Comparison of ENCODE assay signal across 12 cellular contexts in genomic region chrY:4991743-4992400, GRCh38. TPM values are rescaled to one million over a fixed set of nuclear protein-coding genes. Genes with fewer than 3 reads are reported as not detected.
DNase-seq lines count a peak whose midpoint lies in the region; ATAC-seq, FAIRE-seq and TF ChIP-seq lines count a peak whose summit lies in the region.
"Not testable (repeated sequence)": the region's sequence is repeated elsewhere in the genome, so short reads cannot be mapped to it uniquely, and the experiment has no call there.
"Had no signal": no experiment of that assay in that cellular context is flagged by ENCODE, and none has a peak within 500 bp of the region (broad histone marks: within the 10 kb centered on the region; RNA-seq: fewer than 3 reads in every experiment).

No MANE protein-coding gene starts in this region.

- not testable (repeated sequence) for H3K27me3 Mint-ChIP-seq in effector memory CD8-positive, alpha-beta T cell

- WGBS in pancreas, 2 donors, result 5% methylated on average over 4 of the region's 8 CpGs; no CpG with 5 or more reads in 1 of the 2 donors

- not testable (repeated sequence) for H3K4me1 ChIP-seq in RWPE2 (ENCODE audit: insufficient read depth, poor library complexity, severe bottlenecking); pancreas

- not testable (repeated sequence) for H3K27ac Mint-ChIP-seq in effector memory CD8-positive, alpha-beta T cell

- H3K9me3 ChIP-seq in RWPE2 (ENCODE audit: severe bottlenecking); pancreas: not testable (repeated sequence)

- ATAC-seq in GM18499 (IDR thresholded peaks at IDR 0.05; ENCODE audit: insufficient read depth, unreplicated experiment) (peak; percentile 98), GM19328 (IDR thresholded peaks at IDR 0.05; ENCODE audit: unreplicated experiment) (peak; percentile 83), GM21619 (IDR thresholded peaks at IDR 0.05; ENCODE audit: unreplicated experiment) (peak; percentile 100), HG02938 (IDR thresholded peaks at IDR 0.05; ENCODE audit: unreplicated experiment) (peak; percentile 99), HG03378 (IDR thresholded peaks at IDR 0.05; ENCODE audit: unreplicated experiment) (peak; percentile 99), RWPE2 (ENCODE audit: low read depth) (peak; percentile 94), pancreas (peak in 3 of 4 donors; percentile 69 to 85 (median 74))
- peak; percentile 83 for ATAC-seq in effector memory CD8-positive, alpha-beta T cell (replicated peaks)

- not testable (repeated sequence) for FAIRE-seq in pancreas (lab: Jason Lieb, UNC)

- not testable (repeated sequence) for H3K36me3 ChIP-seq in RWPE2 (ENCODE audit: low read depth); pancreas

- H3K9me3 Mint-ChIP-seq in effector memory CD8-positive, alpha-beta T cell, result not testable (repeated sequence)

- not testable (repeated sequence) for H3K27ac ChIP-seq in RWPE2 (ENCODE audit: poor library complexity, severe bottlenecking); pancreas

- H3K4me3 Mint-ChIP-seq in effector memory CD8-positive, alpha-beta T cell, result not testable (repeated sequence)

- H3K27me3 ChIP-seq in RWPE2 (ENCODE audit: insufficient read depth, poor library complexity, severe bottlenecking); pancreas: not testable (repeated sequence)

- not testable (repeated sequence) for H3K36me3 Mint-ChIP-seq in effector memory CD8-positive, alpha-beta T cell (ENCODE audit: insufficient read depth)

- not testable (repeated sequence) for H3K4me1 Mint-ChIP-seq in effector memory CD8-positive, alpha-beta T cell (ENCODE audit: low read depth in 2 of 2)

- peak; percentile 21 for TF ChIP-seq CTCF in RWPE2 (IDR thresholded peaks at IDR 0.05; ENCODE audit: poor library complexity, severe bottlenecking)
- TF ChIP-seq CTCF in pancreas (IDR thresholded peaks at IDR 0.05), result not testable (repeated sequence)

- not testable (repeated sequence) for DNase-seq in RWPE2 (ENCODE audit: low spot score); effector memory CD8-positive, alpha-beta T cell; pancreas

- not testable (repeated sequence) for H3K4me3 ChIP-seq in RWPE2 (ENCODE audit: severe bottlenecking); pancreas

- intact Hi-C loops in pancreas (cut with DNase I), result not testable (repeated sequence)

RNA-seq across cellular contexts. Expression of gene PCDH11Y, which starts 8.2 kb away (rescaled TPM):
- total RNA-seq in pancreas, result not detected
- under 1 TPM in 1 of 2 donors, not detected in 1; 0.04 TPM for polyA plus RNA-seq in pancreas
- total RNA-seq: fibroblast of lung, RPMI7951, smooth muscle cell, vagina had no signal
- polyA plus RNA-seq: fibroblast of lung, smooth muscle cell had no signal
